ENCODE assay signal across 27 cellular contexts in the genomic region with DNA sequence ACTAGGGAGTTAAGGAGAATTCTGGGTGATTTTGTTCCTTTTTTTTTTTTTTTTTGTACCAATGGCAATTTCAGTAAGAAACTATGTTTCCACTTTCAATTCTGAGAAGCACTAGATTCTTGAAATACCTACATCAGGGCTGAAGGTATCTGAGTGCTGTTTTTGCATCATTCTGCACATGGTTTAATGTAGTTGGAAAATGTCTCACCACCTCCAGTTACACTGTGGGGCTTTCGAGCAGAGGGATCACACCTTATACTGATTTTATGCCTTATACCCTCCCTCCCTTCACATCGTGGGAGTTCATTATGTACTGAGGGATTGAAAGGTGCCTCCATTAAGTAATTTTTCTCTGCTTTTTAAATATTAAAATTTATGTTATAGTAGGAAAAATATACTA.
"Had no signal": no experiment of that assay in that cellular context is flagged by ENCODE, and none has a peak within 500 bp of the region (broad histone marks: within the 10 kb centered on the region; RNA-seq: fewer than 3 reads in every experiment).

No MANE protein-coding gene starts in this region.

- H2AFZ ChIP-seq: parathyroid adenoma had no signal

- H3K4me3 ChIP-seq: esophagus squamous epithelium, heart right ventricle, left lung, mucosa of descending colon, right lobe of liver, thoracic aorta, tibial nerve, upper lobe of left lung had no signal

- H3K27me3 Mint-ChIP-seq: progenitor cell of endocrine pancreas had no signal

- H3K79me2 ChIP-seq: parathyroid adenoma had no signal

- H3K9me3 Mint-ChIP-seq: effector memory CD8-positive, alpha-beta T cell; mesothelial cell of epicardium; naive B cell; natural killer cell treated with Interleukin-12 subunit alpha and Interleukin-12 subunit beta and Interleukin-15 and Interleukin-18, amount 100 ng/mL, for 72 hours; neural crest cell had no signal

- H3K36me3 ChIP-seq: esophagus squamous epithelium, heart right ventricle, left lung, right lobe of liver, thoracic aorta, tibial nerve, upper lobe of left lung had no signal

- H3K27ac Mint-ChIP-seq: effector memory CD8-positive, alpha-beta T cell; mesothelial cell of epicardium; naive B cell; natural killer cell treated with Interleukin-12 subunit alpha and Interleukin-12 subunit beta and Interleukin-15 and Interleukin-18, amount 100 ng/mL, for 72 hours; progenitor cell of endocrine pancreas had no signal

- DNase-seq: cortex of kidney; effector memory CD8-positive, alpha-beta T cell; erythroblast; esophagus squamous epithelium; foreskin melanocyte; glutamatergic neuron; heart right ventricle; hippocampal formation; left cardiac atrium; left lung; mesenchymal stem cell; mucosa of descending colon; naive B cell; right lobe of liver; small intestine; stimulated activated CD4-positive, alpha-beta T cell treated with anti-CD3 and anti-CD28 coated beads, Interleukin-15, amount 100 ng/mL, for 24 hours; stimulated activated CD4-positive, alpha-beta T cell treated with anti-CD3 and anti-CD28 coated beads, Interleukin-2, amount 100 ng/mL, for 48 hours; stimulated activated CD8-positive, alpha-beta memory T cell treated with anti-CD3 and anti-CD28 coated beads, Interleukin-4, amount 100 ng/mL, for 48 hours; stimulated activated naive CD4-positive, alpha-beta T cell; upper lobe of left lung had no signal

- H3K4me1 Mint-ChIP-seq: naive B cell, neural crest cell had no signal

- H3K4me1 ChIP-seq: esophagus squamous epithelium, heart right ventricle, left lung, parathyroid adenoma, right lobe of liver, tibial nerve, upper lobe of left lung had no signal

- H3K27ac ChIP-seq: esophagus squamous epithelium, heart right ventricle, left lung, parathyroid adenoma, right lobe of liver, thoracic aorta, tibial nerve, upper lobe of left lung had no signal

- H3K9me3 ChIP-seq: esophagus squamous epithelium, heart right ventricle, left lung, mucosa of descending colon, right lobe of liver, thoracic aorta, tibial nerve, upper lobe of left lung had no signal

- ATAC-seq: effector memory CD8-positive, alpha-beta T cell; heart right ventricle; left cardiac atrium; left lung; mucosa of descending colon; natural killer cell treated with Interleukin-12 subunit alpha and Interleukin-12 subunit beta and Interleukin-15 and Interleukin-18, amount 100 ng/mL, for 72 hours; right lobe of liver had no signal

- H3K27me3 ChIP-seq: left lung, right lobe of liver, tibial nerve, upper lobe of left lung had no signal

- H3K9ac ChIP-seq: parathyroid adenoma had no signal

- H3K36me3 Mint-ChIP-seq: mesothelial cell of epicardium; naive B cell; natural killer cell treated with Interleukin-12 subunit alpha and Interleukin-12 subunit beta and Interleukin-15 and Interleukin-18, amount 100 ng/mL, for 72 hours had no signal

- H3K4me3 Mint-ChIP-seq: effector memory CD8-positive, alpha-beta T cell; mesothelial cell of epicardium; naive B cell; natural killer cell treated with Interleukin-12 subunit alpha and Interleukin-12 subunit beta and Interleukin-15 and Interleukin-18, amount 100 ng/mL, for 72 hours; neural crest cell had no signal
